In the genomic region with DNA sequence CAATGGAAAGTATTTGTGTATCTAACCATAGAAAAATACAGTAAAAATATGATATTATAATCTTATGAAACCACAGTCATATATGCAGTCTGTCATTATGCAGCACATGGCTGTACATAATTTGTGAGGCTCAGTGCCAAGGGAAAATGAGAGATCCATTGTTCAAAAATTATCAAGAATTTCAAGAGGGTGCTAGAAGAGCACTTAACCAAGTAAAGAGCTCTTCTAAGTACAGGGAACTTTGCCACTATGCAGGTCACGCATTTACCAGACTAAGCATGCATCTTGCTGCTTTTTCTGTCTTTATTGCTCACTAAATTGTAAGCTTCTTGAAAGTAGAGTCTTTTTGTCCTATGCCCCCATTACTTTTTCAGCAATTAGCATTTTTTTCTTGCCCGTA, we compare ENCODE assay signal across 17 cellular contexts.
"Had no signal": no experiment of that assay in that cellular context is flagged by ENCODE, and none has a peak within 500 bp of the region (broad histone marks: within the 10 kb centered on the region; RNA-seq: fewer than 3 reads in every experiment).

No MANE protein-coding gene starts in this region.

- ATAC-seq: activated CD4-positive, CD25-positive, alpha-beta regulatory T cell treated with anti-CD3 and anti-CD28 coated beads, Interleukin-2, amount 50 U/mL, for 24 hours; activated T-cell treated with anti-CD3 and anti-CD28 coated beads, Interleukin-2, amount 50 U/mL, for 4 hours; body of pancreas; stimulated activated naive B cell treated with anti-CD40 and anti-IgM and Interleukin-4, amounts not matched to agents 10 μg/mL and 1 μg/mL and 100 μg/mL, for 72 hours had no signal

- H3K27me3 ChIP-seq: body of pancreas, esophagus squamous epithelium, sigmoid colon had no signal

- DNase-seq: activated CD4-positive, alpha-beta T cell treated with anti-CD3 and anti-CD28 coated beads, Interleukin-2, amount 10 ng/mL, durations not matched to agents 7 days and 5 days; activated CD8-positive, alpha-beta memory T cell treated with anti-CD3 and anti-CD28 coated beads, Interleukin-2, amount 50 U/mL, for 4 hours; activated naive CD4-positive, alpha-beta T cell treated with anti-CD3 and anti-CD28 coated beads for 36 hours; activated T-cell treated with anti-CD3 and anti-CD28 coated beads, Interleukin-2, amount 50 U/mL, for 4 hours; body of pancreas; dermis blood vessel endothelial cell; effector memory CD4-positive, alpha-beta T cell; esophagus squamous epithelium; mammary epithelial cell; midbrain; occipital lobe; posterior cingulate gyrus; sigmoid colon; stimulated activated CD4-positive, alpha-beta T cell treated with anti-CD3 and anti-CD28 coated beads, Interleukin-4, amount 100 ng/mL, for 4 hours; stimulated activated naive B cell treated with anti-CD40 and anti-IgM and Interleukin-4, amounts not matched to agents 10 μg/mL and 1 μg/mL and 100 μg/mL, for 72 hours; T1000 had no signal

- H3K4me1 ChIP-seq: body of pancreas, esophagus squamous epithelium had no signal

- H3K9me3 ChIP-seq: body of pancreas, esophagus squamous epithelium, sigmoid colon had no signal

- H3K4me3 ChIP-seq: body of pancreas, esophagus squamous epithelium, sigmoid colon had no signal

- H3K36me3 ChIP-seq: esophagus squamous epithelium, sigmoid colon had no signal

- H3K27ac ChIP-seq: body of pancreas, esophagus squamous epithelium, sigmoid colon had no signal
